In the genomic region with DNA sequence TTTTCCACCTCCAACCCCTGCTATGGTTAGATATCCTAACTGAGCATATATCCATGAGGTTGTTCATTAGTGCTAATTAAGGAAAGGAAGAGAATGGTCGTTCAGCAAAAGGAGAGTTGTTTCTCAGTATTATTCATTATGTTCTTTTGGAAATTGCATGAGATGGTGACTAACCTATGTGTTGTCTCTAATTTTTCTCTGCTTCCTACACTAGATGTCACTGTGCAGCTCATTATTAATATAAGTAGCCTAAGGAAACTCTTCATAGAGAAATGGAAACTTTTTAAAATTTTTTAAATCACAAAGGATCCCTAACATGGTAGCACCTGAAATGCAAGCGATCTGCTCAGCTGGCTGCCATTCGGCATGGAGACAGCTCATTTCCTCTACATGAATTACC, we compare ENCODE assay signal across 9 cellular contexts.
A peak's percentile ranks its signal among the peaks of the same experiment; 100 is the strongest.
DNase-seq lines count a peak whose midpoint lies in the region; ATAC-seq and TF ChIP-seq lines count a peak whose summit lies in the region.
"Had no signal": no experiment of that assay in that cellular context is flagged by ENCODE, and none has a peak within 500 bp of the region (broad histone marks: within the 10 kb centered on the region; RNA-seq: fewer than 3 reads in every experiment).

No MANE protein-coding gene starts in this region.

- H3K9me3 Mint-ChIP-seq in stimulated activated memory B cell treated with anti-CD40 and anti-IgM and Interleukin-4, amounts not matched to agents 10 μg/mL and 1 μg/mL and 100 μg/mL, for 72 hours: peaks cover 3% of the 10 kb centered on the region

- no peaks in the 10 kb centered on the region for H3K9me3 ChIP-seq in prostate gland

- 18% methylated on average over 3 of the region's 3 CpGs for WGBS in prostate gland

- no peaks in the 10 kb centered on the region for H3K27me3 Mint-ChIP-seq in stimulated activated memory B cell treated with anti-CD40 and anti-IgM and Interleukin-4, amounts not matched to agents 10 μg/mL and 1 μg/mL and 100 μg/mL, for 72 hours

- H3K4me1 Mint-ChIP-seq in stimulated activated memory B cell treated with anti-CD40 and anti-IgM and Interleukin-4, amounts not matched to agents 10 μg/mL and 1 μg/mL and 100 μg/mL, for 72 hours: no peaks in the 10 kb centered on the region

- TF ChIP-seq POLR2A in prostate gland (IDR thresholded peaks at IDR 0.05): no peak

- H3K27ac Mint-ChIP-seq in stimulated activated memory B cell treated with anti-CD40 and anti-IgM and Interleukin-4, amounts not matched to agents 10 μg/mL and 1 μg/mL and 100 μg/mL, for 72 hours: no peak overlapping the region
- H3K27ac Mint-ChIP-seq: CD14-positive monocyte had no signal

- no peak overlapping the region for H3K4me3 ChIP-seq in prostate gland

- H3K36me3 ChIP-seq in prostate gland: no peaks in the 10 kb centered on the region

- no peak for ATAC-seq in stimulated activated memory B cell treated with anti-CD40 and anti-IgM and Interleukin-4, amounts not matched to agents 10 μg/mL and 1 μg/mL and 100 μg/mL, for 72 hours
- ATAC-seq in omental fat pad (ENCODE audit: low FRiP score): no peak
- no peak for ATAC-seq in GM19035 (IDR thresholded peaks at IDR 0.05; ENCODE audit: unreplicated experiment)

- H3K27me3 ChIP-seq in prostate gland (replicated peaks; ENCODE audit: insufficient read depth): no peaks in the 10 kb centered on the region

- H3K27ac ChIP-seq in epithelial cell of prostate (peak overlapping the region; percentile 90), prostate gland (no peak overlapping the region)

- no peaks in the 10 kb centered on the region for H3K4me1 ChIP-seq in prostate gland (replicated peaks)

- H3K4me3 Mint-ChIP-seq in stimulated activated memory B cell treated with anti-CD40 and anti-IgM and Interleukin-4, amounts not matched to agents 10 μg/mL and 1 μg/mL and 100 μg/mL, for 72 hours: no peak overlapping the region
- H3K4me3 Mint-ChIP-seq: CD14-positive monocyte had no signal

- DNase-seq in NCI-H510A treated with DMSO at 0.1 percent for 48 hours (lab: John Stamatoyannopoulos, UW) (peak; percentile 12), NCI-H510A (lab: John Stamatoyannopoulos, UW) (no peak), OCI-M1 (lab: John Stamatoyannopoulos, UW) (peak; percentile 0), epithelial cell of prostate (ENCODE audit: low read depth, low spot score) (no peak), prostate gland (ENCODE audit: low spot score) (no peak), omental fat pad (ENCODE audit: low spot score) (no peak)

- TF ChIP-seq CTCF in prostate gland (IDR thresholded peaks at IDR 0.05): peak in 3 of 4 experiments; percentile 6 to 25 (median 18)
- no peak for TF ChIP-seq CTCF in omental fat pad (IDR thresholded peaks at IDR 0.05)

- no peaks in the 10 kb centered on the region for H3K36me3 Mint-ChIP-seq in stimulated activated memory B cell treated with anti-CD40 and anti-IgM and Interleukin-4, amounts not matched to agents 10 μg/mL and 1 μg/mL and 100 μg/mL, for 72 hours
- H3K36me3 Mint-ChIP-seq: CD14-positive monocyte had no signal

- intact Hi-C loops in prostate gland (cut with DNase I): no loop called here

Comparison
In these comparisons a context has a peak if more than half of its experiments do, and no peak if none do; other contexts are left out.
1. DNase-seq: peak in NCI-H510A treated with DMSO at 0.1 percent for 48 hours (single experiment) and OCI-M1 (single experiment); none in NCI-H510A (single experiment), epithelial cell of prostate (single experiment), prostate gland (single experiment) and omental fat pad (single experiment).
2. CTCF ChIP-seq: peak in prostate gland (3 of 4); none in omental fat pad (0 of 3).